12 cellular contexts compared by ENCODE assay signal in the genomic region with DNA sequence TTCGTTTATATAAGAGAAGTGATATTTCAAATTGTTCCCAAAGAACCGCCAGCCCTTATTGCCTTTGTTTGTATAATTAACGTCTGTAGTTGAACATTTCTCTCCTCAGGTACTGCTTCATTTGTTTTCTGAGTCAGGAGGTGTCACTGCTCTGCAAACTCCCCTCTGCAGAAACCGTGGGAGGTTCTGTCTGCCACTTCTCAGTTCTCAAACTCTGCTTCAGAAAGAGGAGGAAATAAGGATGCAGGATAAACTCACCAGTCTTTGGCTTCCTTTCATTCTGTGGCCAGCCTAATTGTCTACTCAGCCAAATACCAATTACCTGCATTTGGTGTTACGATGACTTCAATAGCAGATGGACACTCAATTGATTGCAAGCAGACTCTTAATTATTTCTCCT.
"Had no signal": no experiment of that assay in that cellular context is flagged by ENCODE, and none has a peak within 500 bp of the region (broad histone marks: within the 10 kb centered on the region; RNA-seq: fewer than 3 reads in every experiment).

No MANE protein-coding gene starts in this region.

- H3K27ac Mint-ChIP-seq: activated CD4-positive, alpha-beta memory T cell treated with anti-CD3 and anti-CD28 coated beads for 36 hours; activated naive CD4-positive, alpha-beta T cell treated with anti-CD3 and anti-CD28 coated beads, Interleukin-2, amount 10 ng/mL, durations not matched to agents 7 days and 5 days; naive thymus-derived CD4-positive, alpha-beta T cell; T-helper 1 cell treated with Interleukin-12 subunit alpha and Interleukin-12 subunit beta and Interleukin-4 antibody, amounts not matched to agents 30 μg/mL and 1 μg/mL, for 36 hours had no signal

- H3K27me3 Mint-ChIP-seq: activated CD4-positive, alpha-beta memory T cell treated with anti-CD3 and anti-CD28 coated beads for 36 hours; activated naive CD4-positive, alpha-beta T cell treated with anti-CD3 and anti-CD28 coated beads, Interleukin-2, amount 10 ng/mL, durations not matched to agents 7 days and 5 days had no signal

- H3K4me1 Mint-ChIP-seq: activated naive CD4-positive, alpha-beta T cell treated with anti-CD3 and anti-CD28 coated beads, Interleukin-2, amount 10 ng/mL, durations not matched to agents 7 days and 5 days; naive thymus-derived CD4-positive, alpha-beta T cell had no signal

- ATAC-seq: left lung; naive thymus-derived CD4-positive, alpha-beta T cell had no signal

- H3K9me3 Mint-ChIP-seq: activated CD4-positive, alpha-beta memory T cell treated with anti-CD3 and anti-CD28 coated beads for 36 hours; activated naive CD4-positive, alpha-beta T cell treated with anti-CD3 and anti-CD28 coated beads, Interleukin-2, amount 10 ng/mL, durations not matched to agents 7 days and 5 days; T-helper 1 cell treated with Interleukin-12 subunit alpha and Interleukin-12 subunit beta and Interleukin-4 antibody, amounts not matched to agents 30 μg/mL and 1 μg/mL, for 36 hours had no signal

- H3K36me3 Mint-ChIP-seq: activated CD4-positive, alpha-beta memory T cell treated with anti-CD3 and anti-CD28 coated beads for 36 hours; activated naive CD4-positive, alpha-beta T cell treated with anti-CD3 and anti-CD28 coated beads, Interleukin-2, amount 10 ng/mL, durations not matched to agents 7 days and 5 days; naive thymus-derived CD4-positive, alpha-beta T cell had no signal

- DNase-seq: activated CD4-positive, alpha-beta memory T cell treated with anti-CD3 and anti-CD28 coated beads for 36 hours; activated CD4-positive, alpha-beta T cell treated with anti-CD3 and anti-CD28 coated beads for 48 hours; activated effector memory CD4-positive, alpha-beta T cell treated with Interleukin-2 at 50 U/mL for 16 hours; activated naive CD4-positive, alpha-beta T cell treated with anti-CD3 and anti-CD28 coated beads, Interleukin-2, amount 10 ng/mL, durations not matched to agents 7 days and 5 days; activated T-cell treated with anti-CD3 and anti-CD28 coated beads, Interleukin-2, amount 50 U/mL, for 48 hours; left lung; naive thymus-derived CD4-positive, alpha-beta T cell; spleen; stimulated activated CD4-positive, alpha-beta T cell treated with anti-CD3 and anti-CD28 coated beads, Interleukin-4, amount 100 ng/mL, for 1 hour; stimulated activated naive CD4-positive, alpha-beta T cell treated with Interleukin-2 at 50 U/mL for 16 hours; upper lobe of left lung had no signal

- H3K4me3 Mint-ChIP-seq: activated CD4-positive, alpha-beta memory T cell treated with anti-CD3 and anti-CD28 coated beads for 36 hours; activated naive CD4-positive, alpha-beta T cell treated with anti-CD3 and anti-CD28 coated beads, Interleukin-2, amount 10 ng/mL, durations not matched to agents 7 days and 5 days; naive thymus-derived CD4-positive, alpha-beta T cell; T-helper 1 cell treated with Interleukin-12 subunit alpha and Interleukin-12 subunit beta and Interleukin-4 antibody, amounts not matched to agents 30 μg/mL and 1 μg/mL, for 36 hours had no signal
